ENCODE assay signal across 16 cellular contexts in the genomic region with DNA sequence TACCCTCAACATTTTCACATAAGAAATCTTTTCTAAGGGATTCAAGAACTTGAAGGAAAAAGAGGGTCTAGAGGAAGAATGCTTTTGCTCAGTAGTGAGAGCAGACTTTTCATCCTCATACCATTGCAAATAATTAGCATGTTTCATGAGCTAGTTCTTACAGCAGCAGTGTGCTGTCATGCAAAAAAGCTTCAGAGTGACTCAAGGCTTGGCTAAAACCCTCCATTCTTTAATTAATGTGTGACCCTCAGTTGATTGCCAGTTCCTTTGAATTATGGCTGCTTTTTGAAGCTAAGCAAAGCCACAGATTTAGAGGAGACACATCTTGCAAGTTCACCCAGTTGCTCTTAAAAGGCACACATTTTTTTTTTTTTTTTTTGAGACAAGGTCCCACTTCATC. TPM values are rescaled to one million over a fixed set of nuclear protein-coding genes. Genes with fewer than 3 reads are reported as not detected.
DNase-seq lines count a peak whose midpoint lies in the region; ATAC-seq lines count a peak whose summit lies in the region.
"Had no signal": no experiment of that assay in that cellular context is flagged by ENCODE, and none has a peak within 500 bp of the region (broad histone marks: within the 10 kb centered on the region; RNA-seq: fewer than 3 reads in every experiment).

No MANE protein-coding gene starts in this region.

- DNase-seq in AG20443 (ENCODE audit: low spot score) (peak; percentile 19), GM04503 (ENCODE audit: low read depth) (peak; percentile 23), T-helper 17 cell (no peak), kidney glomerular epithelial cell (lab: John Stamatoyannopoulos, UW) (peak; percentile 11), nucleus accumbens (lab: John Stamatoyannopoulos, UW) (no peak), cardiac septum (ENCODE audit: low spot score) (no peak), 8988T (no peak)
- DNase-seq: activated naive CD4-positive, alpha-beta T cell treated with Interleukin-2 at 50 U/mL for 16 hours; body of pancreas; COR-L47; erythroblast; NCI-H187; NK-92 treated with Interleukin-12 subunit alpha and Interleukin-12 subunit beta, amount 100 ng/mL, for 24 hours; upper lobe of right lung had no signal

- peaks cover 2% of the 10 kb centered on the region for H3K36me3 Mint-ChIP-seq in T-helper 17 cell (ENCODE audit: low read depth)

- intact Hi-C loops in cardiac septum (cut with DNase I), result no loop called here

- H3K27me3 Mint-ChIP-seq in T-helper 17 cell, result no peaks in the 10 kb centered on the region
- H3K27me3 Mint-ChIP-seq: activated CD4-positive, alpha-beta T cell treated with anti-CD3 and anti-CD28 coated beads, Interleukin-2, amount 10 ng/mL, durations not matched to agents 24 days and 14 days had no signal

- H3K9me3 ChIP-seq in T-helper 17 cell (ENCODE audit: control insufficient read depth, low read length, poor library complexity, severe bottlenecking), result no peaks in the 10 kb centered on the region
- H3K9me3 ChIP-seq: body of pancreas, upper lobe of right lung had no signal

- H3K4me1 Mint-ChIP-seq in T-helper 17 cell, result peaks cover 17% of the 10 kb centered on the region

- ATAC-seq in T-helper 17 cell, result no peak
- no peak for ATAC-seq in GM21737 (IDR thresholded peaks at IDR 0.05; ENCODE audit: unreplicated experiment)
- ATAC-seq: body of pancreas, upper lobe of right lung had no signal

- H3K4me3 Mint-ChIP-seq in T-helper 17 cell, result no peak overlapping the region
- H3K4me3 Mint-ChIP-seq: activated CD4-positive, alpha-beta T cell treated with anti-CD3 and anti-CD28 coated beads, Interleukin-2, amount 10 ng/mL, durations not matched to agents 24 days and 14 days had no signal

- H3K27ac Mint-ChIP-seq in T-helper 17 cell, result peak overlapping the region; percentile 32
- H3K27ac Mint-ChIP-seq: activated CD4-positive, alpha-beta T cell treated with anti-CD3 and anti-CD28 coated beads, Interleukin-2, amount 10 ng/mL, durations not matched to agents 24 days and 14 days had no signal

RNA-seq across cellular contexts. Expression of gene PCF11, which starts 36.6 kb away (rescaled TPM):
- 100 to 1,000 TPM; 152 to 153 TPM for total RNA-seq in T-helper 17 cell
- total RNA-seq in cardiac septum, result 26.6 TPM

RNA-seq across cellular contexts. Expression of gene RAB30, which starts 48.6 kb away (rescaled TPM):
- total RNA-seq in T-helper 17 cell, result 10 to 100 TPM; 33.9 to 47.7 TPM
- total RNA-seq in cardiac septum, result 21.0 TPM

Comparison
In these comparisons a context has a peak if more than half of its experiments do, and no peak if none do; other contexts are left out.
1. DNase-seq: peak in AG20443 (single experiment), GM04503 (single experiment) and kidney glomerular epithelial cell (single experiment); none in T-helper 17 cell (0 of 3), nucleus accumbens (0 of 56), cardiac septum (single experiment) and 8988T (single experiment).